10 cellular contexts compared by ENCODE assay signal in genomic region chr19:12955996-12956395, GRCh38. TPM values are rescaled to one million over a fixed set of nuclear protein-coding genes. Genes with fewer than 3 reads are reported as not detected.
DNase-seq lines count a peak whose midpoint lies in the region; ATAC-seq and TF ChIP-seq lines count a peak whose summit lies in the region.
"Had no signal": no experiment of that assay in that cellular context is flagged by ENCODE, and none has a peak within 500 bp of the region (broad histone marks: within the 10 kb centered on the region; RNA-seq: fewer than 3 reads in every experiment).

No MANE protein-coding gene starts in this region.

- H3K36me3 ChIP-seq in left ventricle myocardium inferior, result peaks cover 35% of the 10 kb centered on the region
- H3K36me3 ChIP-seq in mesendoderm (ENCODE audit: control insufficient read depth, insufficient read depth, low read length), result peaks cover 7% of the 10 kb centered on the region
- H3K36me3 ChIP-seq in uterus, result no peaks in the 10 kb centered on the region

- H3K27ac ChIP-seq in left ventricle myocardium inferior (replicated peaks) (peak overlapping the region; percentile 96), right cardiac atrium (ENCODE audit: low read length) (no peak overlapping the region), mesendoderm (ENCODE audit: low read depth, low read length) (no peak overlapping the region), uterus (peak overlapping the region in 1 of 2 donors; percentile 95)

- H3K79me1 ChIP-seq in mesendoderm (ENCODE audit: low read length), result peaks cover 9% of the 10 kb centered on the region

- H3K4ac ChIP-seq in mesendoderm (ENCODE audit: low read depth, low read length), result no peak overlapping the region

- H3K36me3 Mint-ChIP-seq in brain, result peaks cover 35% of the 10 kb centered on the region

- H3K9ac ChIP-seq in mesendoderm (ENCODE audit: low read length), result peak overlapping the region; percentile 84

- H3K4me2 ChIP-seq in mesendoderm (ENCODE audit: low read length), result peak overlapping the region; percentile 66

- no peak overlapping the region for H2AK5ac ChIP-seq in mesendoderm (ENCODE audit: low read length)

- peaks cover 25% of the 10 kb centered on the region for H3K79me2 ChIP-seq in mesendoderm (ENCODE audit: control insufficient read depth, insufficient read depth, low read length)

- H2BK15ac ChIP-seq in mesendoderm (replicated peaks; ENCODE audit: low read depth), result no peak overlapping the region

- peak overlapping the region; percentile 86 for H3K4me3 ChIP-seq in left ventricle myocardium inferior
- no peak overlapping the region for H3K4me3 ChIP-seq in right cardiac atrium (ENCODE audit: low read length)
- H3K4me3 ChIP-seq in mesendoderm (ENCODE audit: low read length), result peak overlapping the region; percentile 28
- peak overlapping the region; percentile 59 to 80 for H3K4me3 ChIP-seq in uterus

- no peaks in the 10 kb centered on the region for H3K27me3 ChIP-seq in left ventricle myocardium inferior (ENCODE audit: low read depth)
- H3K27me3 ChIP-seq in right cardiac atrium (ENCODE audit: control insufficient read depth, insufficient read depth), result no peaks in the 10 kb centered on the region
- no peaks in the 10 kb centered on the region for H3K27me3 ChIP-seq in mesendoderm (ENCODE audit: insufficient read depth, low read length, poor library complexity)
- H3K27me3 ChIP-seq in uterus, result no peaks in the 10 kb centered on the region

- no peaks in the 10 kb centered on the region for H3K9me3 ChIP-seq in left ventricle myocardium inferior (replicated peaks)
- H3K9me3 ChIP-seq in right cardiac atrium (ENCODE audit: control insufficient read depth, low read length), result no peaks in the 10 kb centered on the region
- no peaks in the 10 kb centered on the region for H3K9me3 ChIP-seq in uterus

- H3K4me1 ChIP-seq in left ventricle myocardium inferior (peaks cover 62% of the 10 kb centered on the region), right cardiac atrium (ENCODE audit: control insufficient read depth, insufficient read depth, low read length) (peaks cover 7% of the 10 kb centered on the region), mesendoderm (ENCODE audit: control insufficient read depth, low read depth, low read length) (no peaks in the 10 kb centered on the region), uterus (no peaks in the 10 kb centered on the region)

- peak overlapping the region; percentile 16 to 96 (median 82) for H3K27ac Mint-ChIP-seq in brain

- no peak overlapping the region for H3K18ac ChIP-seq in mesendoderm (ENCODE audit: low read length)

- DNase-seq in left ventricle myocardium inferior, result no peak
- DNase-seq in right cardiac atrium, result no peak
- no peak for DNase-seq in mesendoderm
- DNase-seq in uterus, result no peak
- DNase-seq in mesenteric fat pad (ENCODE audit: low spot score), result no peak
- no peak for DNase-seq in OCI-M1 (lab: John Stamatoyannopoulos, UW)
- DNase-seq: NCI-H1694 treated with DMSO at 0.1 percent for 48 hours; stimulated activated naive CD4-positive, alpha-beta T cell had no signal

- peak overlapping the region; percentile 86 to 94 (median 88) for H3K4me3 Mint-ChIP-seq in brain

- TF ChIP-seq CTCF in left ventricle myocardium inferior (IDR thresholded peaks at IDR 0.05; ENCODE audit: borderline replicate concordance) (no peak), brain (conservative IDR thresholded peaks at IDR 0.05) (no peak), uterus (IDR thresholded peaks at IDR 0.05) (no peak)

- no peak overlapping the region for H3K23ac ChIP-seq in mesendoderm (ENCODE audit: low read length)

- H3K27me3 Mint-ChIP-seq in brain, result peaks cover 8% of the 10 kb centered on the region

- H2BK120ac ChIP-seq in mesendoderm (ENCODE audit: low read depth, low read length), result no peak overlapping the region

- no peak for TF ChIP-seq POLR2A in uterus (IDR thresholded peaks at IDR 0.05)

- H3K56ac ChIP-seq in mesendoderm (ENCODE audit: low read length), result peak overlapping the region; percentile 96

- H4K8ac ChIP-seq in mesendoderm (ENCODE audit: low read depth, low read length), result no peak overlapping the region

- no peak overlapping the region for H2BK5ac ChIP-seq in mesendoderm (ENCODE audit: low read length)

- H3K9me3 Mint-ChIP-seq in brain, result peaks cover 0 to 3% (median 0%) of the 10 kb centered on the region in 5 experiments

- WGBS in right cardiac atrium, result 55% methylated on average over 12 of the region's 12 CpGs
- no CpG with 5 or more reads among the region's 12 CpGs for WGBS in mesendoderm (ENCODE audit: extremely low coverage, insufficient coverage, low lambda C conversion rate)

- no peak for ATAC-seq in right cardiac atrium
- no peak for ATAC-seq in HG03108 (IDR thresholded peaks at IDR 0.05; ENCODE audit: unreplicated experiment)

- intact Hi-C loops in left ventricle myocardium inferior (cut with micrococcal nuclease) (no loop called here), right cardiac atrium (cut with DNase I) (no loop called here), uterus (cut with DNase I; ENCODE audit: low total_unique reads) (no loop called here)

- H3K4me1 Mint-ChIP-seq in brain, result peaks cover 56% of the 10 kb centered on the region

- no peak overlapping the region for H4K5ac ChIP-seq in mesendoderm (ENCODE audit: low read length)

RNA-seq across cellular contexts. Expression of gene GADD45GIP1, which starts 1.0 kb away (rescaled TPM):
- total RNA-seq in left ventricle myocardium inferior (31.4 TPM), right cardiac atrium (10 to 100 TPM; 24.3 to 33.2 (median 29.1) TPM), uterus (10 to 100 TPM in 2 of 4 donors, 1 to 10 TPM in 2; 3.3 to 76.8 (median 12.8) TPM), mesenteric fat pad (19.8 TPM)
- polyA plus RNA-seq in right cardiac atrium (64.5 TPM), brain (ENCODE audit: insufficient read depth, low read depth, low replicate concordance) (73.8 TPM)
- polyA plus RNA-seq in mesendoderm (2013, experiment 1 of 2), result 64.6 TPM
- 65.6 TPM for polyA plus RNA-seq in mesendoderm (2013, experiment 2 of 2)

RNA-seq across cellular contexts. Expression of gene RAD23A, which starts 10.3 kb away (rescaled TPM):
- total RNA-seq in left ventricle myocardium inferior (150 TPM), right cardiac atrium (100 to 1,000 TPM; 127 to 137 (median 133) TPM), uterus (100 to 1,000 TPM in 1 of 4 donors, 10 to 100 TPM in 3; 13.3 to 105 (median 64.4) TPM), mesenteric fat pad (143 TPM)
- polyA plus RNA-seq in right cardiac atrium (122 TPM), brain (ENCODE audit: insufficient read depth, low read depth, low replicate concordance) (343 TPM)
- polyA plus RNA-seq in mesendoderm (2013, experiment 1 of 2), result 84.9 TPM
- polyA plus RNA-seq in mesendoderm (2013, experiment 2 of 2), result 85.2 TPM

RNA-seq across cellular contexts. Expression of gene DAND5, which starts 13.4 kb away (rescaled TPM):
- total RNA-seq in left ventricle myocardium inferior, result 12.7 TPM
- total RNA-seq in right cardiac atrium, result 10 to 100 TPM in 2 of 4 donors, 1 to 10 TPM in 2; 5.0 to 13.8 (median 11.1) TPM
- polyA plus RNA-seq in right cardiac atrium, result 7.0 TPM
- polyA plus RNA-seq in brain (ENCODE audit: insufficient read depth, low read depth, low replicate concordance), result 0.56 TPM
- 0.03 TPM for polyA plus RNA-seq in mesendoderm (2013, experiment 1 of 2)
- polyA plus RNA-seq in mesendoderm (2013, experiment 2 of 2), result 0.01 TPM
- total RNA-seq in uterus, result under 1 TPM in 1 of 4 donors, not detected in 3; 0.14 TPM
- not detected for total RNA-seq in mesenteric fat pad

RNA-seq across cellular contexts. Expression of gene CALR, which starts 17.6 kb away (rescaled TPM):
- 365 TPM for total RNA-seq in left ventricle myocardium inferior
- total RNA-seq in right cardiac atrium, result 100 to 1,000 TPM; 314 to 703 (median 631) TPM
- 374 TPM for polyA plus RNA-seq in right cardiac atrium
- polyA plus RNA-seq in brain (ENCODE audit: insufficient read depth, low read depth, low replicate concordance), result 637 TPM
- polyA plus RNA-seq in mesendoderm (2013, experiment 1 of 2), result 708 TPM
- 707 TPM for polyA plus RNA-seq in mesendoderm (2013, experiment 2 of 2)
- 100 to 1,000 TPM; 166 to 616 (median 392) TPM for total RNA-seq in uterus
- total RNA-seq in mesenteric fat pad, result 877 TPM

RNA-seq across cellular contexts. Expression of gene FARSA, which starts 22.5 kb away (rescaled TPM):
- 37.8 TPM for total RNA-seq in left ventricle myocardium inferior
- total RNA-seq in right cardiac atrium, result 10 to 100 TPM; 32.6 to 44.8 (median 42.9) TPM
- polyA plus RNA-seq in right cardiac atrium, result 38.7 TPM
- polyA plus RNA-seq in brain (ENCODE audit: insufficient read depth, low read depth, low replicate concordance), result 156 TPM
- polyA plus RNA-seq in mesendoderm (2013, experiment 1 of 2), result 77.3 TPM
- 81.0 TPM for polyA plus RNA-seq in mesendoderm (2013, experiment 2 of 2)
- 10 to 100 TPM in 2 of 4 donors, 1 to 10 TPM in 2; 4.6 to 47.8 (median 20.5) TPM for total RNA-seq in uterus
- 51.6 TPM for total RNA-seq in mesenteric fat pad
